8 cellular contexts compared by ENCODE assay signal in the genomic region with DNA sequence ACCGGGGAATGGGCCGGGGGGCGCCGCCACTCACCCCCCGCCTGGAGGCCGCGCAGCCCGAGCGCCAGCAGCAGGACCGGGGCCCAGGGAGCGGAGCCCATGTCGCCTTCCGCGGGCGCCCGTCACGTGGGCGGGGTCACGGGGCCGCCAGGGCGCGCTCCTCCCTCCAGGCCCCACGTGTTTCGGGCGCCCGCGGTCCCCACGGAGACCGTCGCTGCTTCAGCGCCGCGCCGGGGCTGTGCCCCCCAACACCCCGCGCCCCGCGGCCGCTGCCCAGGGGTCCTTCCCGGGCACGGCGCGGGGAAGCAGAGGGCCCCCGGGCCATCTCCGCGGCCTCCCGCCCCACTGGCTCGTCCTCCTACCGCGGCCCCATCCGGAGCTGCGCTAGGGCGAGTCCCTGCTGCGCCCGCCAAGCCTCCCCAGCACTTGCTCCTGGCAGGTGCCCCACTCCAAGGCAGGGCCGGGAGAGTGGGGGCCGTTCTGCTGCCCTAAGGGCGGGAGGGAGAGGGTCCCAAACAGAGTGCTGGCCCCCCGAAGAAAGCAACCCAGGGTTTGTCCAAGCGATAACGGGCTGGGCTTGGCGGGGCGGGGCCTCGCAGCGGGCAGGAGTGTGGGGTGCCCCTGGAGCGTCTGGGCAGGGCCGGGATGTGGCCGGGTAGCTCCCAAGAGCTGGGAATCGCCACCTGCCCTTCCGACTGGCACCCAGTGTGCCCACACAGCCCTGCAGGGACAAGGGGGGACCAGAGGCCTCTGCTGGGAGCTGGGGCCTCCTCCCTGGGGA. TPM values are rescaled to one million over a fixed set of nuclear protein-coding genes. Genes with fewer than 3 reads are reported as not detected.
DNase-seq lines count a peak whose midpoint lies in the region; FAIRE-seq and TF ChIP-seq lines count a peak whose summit lies in the region.

DPP7 (minus strand) TSS at position 121 of the 781 bp plus-strand sequence; CDS start at position 101, 20 bp downstream.

- no peaks in the 10 kb centered on the region for H3K9me3 Mint-ChIP-seq in astrocyte (ENCODE audit: unreplicated experiment)

- no peak within 1 kb of the TSS for H3K9ac ChIP-seq in astrocyte (ENCODE audit: low read length)

- no peaks in the 10 kb centered on the region for H3K79me2 ChIP-seq in astrocyte (ENCODE audit: insufficient read depth, low read length)

- no peaks in the 10 kb centered on the region for H3K4me1 ChIP-seq in astrocyte (ENCODE audit: insufficient read depth, low read length)

- H3K4me2 ChIP-seq in astrocyte (ENCODE audit: low read length): peak within 1 kb of the TSS; percentile 80

- TF ChIP-seq CTCF in GM20000 (IDR thresholded peaks at IDR 0.05; ENCODE audit: extremely low read depth, missing control alignments) (no peak), astrocyte (IDR thresholded peaks at IDR 0.05; ENCODE audit: insufficient read depth, low read depth, low read length) (no peak)

- H3K4me3 ChIP-seq in astrocyte (ENCODE audit: insufficient read depth, low read depth, low read length) (peak within 1 kb of the TSS; percentile 44), skeletal muscle cell (ENCODE audit: low read depth, low read length) (peak within 1 kb of the TSS; percentile 56)

- no peaks in the 10 kb centered on the region for H3K27me3 ChIP-seq in astrocyte (ENCODE audit: insufficient read depth, low read length)

- H3K27me3 Mint-ChIP-seq in astrocyte (ENCODE audit: low read depth, unreplicated experiment): no peaks in the 10 kb centered on the region

- H3K4me1 Mint-ChIP-seq in astrocyte (ENCODE audit: low read depth, unreplicated experiment): no peaks in the 10 kb centered on the region

- no peaks in the 10 kb centered on the region for H3K36me3 ChIP-seq in astrocyte (ENCODE audit: insufficient read depth, low read length)

- no peak within 1 kb of the TSS for H3K27ac ChIP-seq in astrocyte (ENCODE audit: low read depth, low read length)

- H3K9me3 ChIP-seq in astrocyte (ENCODE audit: insufficient read depth, low read depth, low read length): no peaks in the 10 kb centered on the region

- DNase-seq in COLO668 (lab: John Stamatoyannopoulos, UW; ENCODE audit: unreplicated experiment) (peak; percentile 82), GM20000 (ENCODE audit: low spot score) (peak; percentile 98), KG1 (lab: John Stamatoyannopoulos, UW) (peak; percentile 39), astrocyte (ENCODE audit: low read depth) (no peak), hypothalamus (lab: John Stamatoyannopoulos, UW) (peak in 48 of 51 donors; percentile 19 to 89 (median 64)), skeletal muscle cell (ENCODE audit: low read depth) (no peak), DMS114 treated with DMSO at 0.1 percent for 48 hours (lab: John Stamatoyannopoulos, UW; ENCODE audit: unreplicated experiment) (no peak)

- H2AFZ ChIP-seq in astrocyte (ENCODE audit: low read depth, low read length): peak within 1 kb of the TSS; percentile 56

- FAIRE-seq in astrocyte (lab: Jason Lieb, UNC): no peak

- peak within 1 kb of the TSS; percentile 54 for H3K4me3 Mint-ChIP-seq in astrocyte (ENCODE audit: unreplicated experiment)

- no peak within 1 kb of the TSS for H3K27ac Mint-ChIP-seq in astrocyte (ENCODE audit: unreplicated experiment)

- intact Hi-C loops in T-helper 2 cell treated with Interferon-gamma antibody and Interleukin-4, amounts not matched to agents 100 ng/mL and 5 ng/mL, for 36 hours (cut with micrococcal nuclease): loop anchor here (1.0 kb wide), 4 partner anchors 20 to 108 kb away; partner anchors contain the start of genes MAN1B1 and SAPCD2

- H4K20me1 ChIP-seq in astrocyte (ENCODE audit: insufficient read depth, low read length): no peaks in the 10 kb centered on the region

- H3K36me3 Mint-ChIP-seq in astrocyte (ENCODE audit: low read depth, unreplicated experiment): peaks cover 7% of the 10 kb centered on the region

RNA-seq across cellular contexts. Expression of gene DPP7, which starts in this region (rescaled TPM):
- total RNA-seq in T-helper 2 cell treated with Interferon-gamma antibody and Interleukin-4, amounts not matched to agents 100 ng/mL and 5 ng/mL, for 36 hours: 221 and 229 TPM in 2 replicates
- total RNA-seq in astrocyte: 53.8 and 68.7 TPM in 2 replicates

Comparison
In these comparisons a context has a peak if more than half of its experiments do, and no peak if none do; other contexts are left out.
1. DNase-seq: peak in COLO668 (single experiment), GM20000 (single experiment), KG1 (single experiment) and hypothalamus (48 of 51); none in astrocyte (single experiment), skeletal muscle cell (single experiment) and DMS114 treated with DMSO at 0.1 percent for 48 hours (single experiment).